ENCODE assay signal across 8 cellular contexts in genomic region chr11:1763796-1764661, GRCh38. TPM values are rescaled to one million over a fixed set of nuclear protein-coding genes. Genes with fewer than 3 reads are reported as not detected.
DNase-seq lines count a peak whose midpoint lies in the region; ATAC-seq, FAIRE-seq and TF ChIP-seq lines count a peak whose summit lies in the region.

TSS of gene CTSD (minus strand) at chr11:1763927. CDS start at chr11:1763859, 68 bp downstream.

- intact Hi-C loops in IMR-90 (cut with micrococcal nuclease): loop anchor here (2.0 kb wide), 1 partner anchor 69 kb away; no protein-coding TSS in a partner anchor

- H3K27me3 ChIP-seq in IMR-90 (ENCODE audit: control insufficient read depth, insufficient read depth, low read length) (no peaks in the 10 kb centered on the region), SJCRH30 (no peaks in the 10 kb centered on the region), foreskin keratinocyte (no peaks in the 10 kb centered on the region), neuronal stem cell (ENCODE audit: control insufficient read depth in 3 of 3, insufficient read depth in 3 of 3, low read depth in 1 of 3, low read length in 3 of 3) (peaks cover 0 to 5% (median 0%) of the 10 kb centered on the region in 3 experiments), subcutaneous abdominal adipose tissue (ENCODE audit: control insufficient read depth in 5 of 5, insufficient read depth in 4 of 5, low read length in 5 of 5) (no peaks in the 10 kb centered on the region)

- POLR2A ChIA-PET in IMR-90 (lab: Charles Lee; ENCODE audit: unreplicated experiment): interaction anchor here (0.6 kb wide), 1 partner anchor 42 kb away, joined by 4 read pairs; no protein-coding TSS in a partner anchor

- H4K91ac ChIP-seq in IMR-90 (ENCODE audit: insufficient read depth, low read depth, low read length) (peak within 1 kb of the TSS; percentile 17; the same call in 1 of the 2 replicates), neuronal stem cell (ENCODE audit: low read depth, low read length, poor library complexity) (no peak within 1 kb of the TSS)

- no peaks in the 10 kb centered on the region; the same call in 1 of the 2 replicates for H3K9me1 ChIP-seq in IMR-90 (ENCODE audit: insufficient read depth, low read length)

- ATAC-seq in GM21381 (IDR thresholded peaks at IDR 0.05; ENCODE audit: unreplicated experiment) (peak; percentile 74), IMR-90 (ENCODE audit: low read depth) (peak; percentile 96), foreskin keratinocyte (peak; percentile 70)

- no peak for FAIRE-seq in D721Med (lab: Jason Lieb, UNC)

- H3K4me1 ChIP-seq in IMR-90 (ENCODE audit: control insufficient read depth, insufficient read depth, low read length): peaks cover 23% of the 10 kb centered on the region
- H3K4me1 ChIP-seq in SJCRH30: peaks cover 16% of the 10 kb centered on the region; the same call in 1 of the 2 replicates
- peaks cover 5% of the 10 kb centered on the region for H3K4me1 ChIP-seq in foreskin keratinocyte
- peaks cover 6 to 7% of the 10 kb centered on the region in 2 donors for H3K4me1 ChIP-seq in neuronal stem cell (ENCODE audit: control insufficient read depth in 2 of 2, insufficient read depth in 1 of 2, low read depth in 1 of 2, low read length in 2 of 2)
- peaks cover 8 to 53% (median 49%) of the 10 kb centered on the region in 5 donors for H3K4me1 ChIP-seq in subcutaneous abdominal adipose tissue (ENCODE audit: control insufficient read depth in 5 of 5, insufficient read depth in 5 of 5, low read length in 5 of 5)

- H3K18ac ChIP-seq in IMR-90 (ENCODE audit: low read depth, low read length) (no peak within 1 kb of the TSS; the same call in 1 of the 2 replicates), neuronal stem cell (ENCODE audit: low read length) (peak within 1 kb of the TSS; percentile 97)

- H3K79me1 ChIP-seq in IMR-90 (ENCODE audit: low read depth in 1 of 2, low read length in 2 of 2): peaks cover 0 to 37% of the 10 kb centered on the region in 2 experiments; a peak in 2 of 4 replicates
- H3K79me1 ChIP-seq in neuronal stem cell (ENCODE audit: low read depth, low read length): peaks cover 14% of the 10 kb centered on the region

- CTCF ChIA-PET in IMR-90 (lab: Yijun Ruan, JAX): interaction anchor here (1.0 kb wide), 1 partner anchor 69 kb away, joined by 4 read pairs; no protein-coding TSS in a partner anchor

- H2AK9ac ChIP-seq in IMR-90 (replicated peaks; ENCODE audit: low read depth, low read length, poor library complexity): peak within 1 kb of the TSS; percentile 95

- no peak within 1 kb of the TSS for H3K56ac ChIP-seq in IMR-90 (ENCODE audit: extremely low read depth, insufficient read depth, low read length)

- H3K27ac ChIP-seq in IMR-90 (ENCODE audit: insufficient read depth, low read length) (peak within 1 kb of the TSS; percentile 85), SJCRH30 (peak within 1 kb of the TSS; percentile 31), foreskin keratinocyte (peak within 1 kb of the TSS; percentile 68), neuronal stem cell (replicated peaks; ENCODE audit: low read length) (peak within 1 kb of the TSS; percentile 3), subcutaneous abdominal adipose tissue (ENCODE audit: low read depth, low read length) (peak within 1 kb of the TSS; percentile 90)

- H4K5ac ChIP-seq in IMR-90 (ENCODE audit: low read depth, low read length): peak within 1 kb of the TSS; percentile 85

- H2BK20ac ChIP-seq in IMR-90 (ENCODE audit: low read depth, low read length): no peak within 1 kb of the TSS

- 1% methylated on average over 37 of the region's 85 CpGs; no CpG with 5 or more reads in 1 of the 2 experiments for WGBS in IMR-90 (ENCODE audit: extremely low coverage in 2 of 2, insufficient read length in 1 of 2), 2 experiments
- no CpG with 5 or more reads among the region's 85 CpGs for WGBS in neuronal stem cell (ENCODE audit: extremely low coverage in 2 of 2, insufficient read length in 2 of 2, insufficient replicate concordance in 1 of 2), 2 donors

- peaks cover 7% of the 10 kb centered on the region for H4K20me1 ChIP-seq in IMR-90 (ENCODE audit: insufficient read depth, low read length)

- TF ChIP-seq RAD21 in IMR-90 (IDR thresholded peaks at IDR 0.05; ENCODE audit: low read length): no peak

- no peak within 1 kb of the TSS for H2BK120ac ChIP-seq in IMR-90 (ENCODE audit: low read depth, low read length)
- H2BK120ac ChIP-seq in neuronal stem cell (ENCODE audit: low read depth, low read length): peak within 1 kb of the TSS; percentile 47

- H2BK15ac ChIP-seq in IMR-90 (ENCODE audit: low read depth, low read length): 0 out of 3 replicates have a peak within 1 kb of the TSS, but pooled peaks have one; percentile 9
- no peak within 1 kb of the TSS for H2BK15ac ChIP-seq in neuronal stem cell (ENCODE audit: low read length)

- H4K8ac ChIP-seq in IMR-90 (ENCODE audit: low read depth in 2 of 2, low read length in 2 of 2): peak within 1 kb of the TSS; percentile 77 to 92
- peak within 1 kb of the TSS; percentile 65 for H4K8ac ChIP-seq in neuronal stem cell (ENCODE audit: low read depth, low read length)

- H2AK5ac ChIP-seq in IMR-90 (ENCODE audit: low read depth, low read length) (peak within 1 kb of the TSS; percentile 85), neuronal stem cell (ENCODE audit: low read depth, low read length) (peak within 1 kb of the TSS; percentile 99)

- H3K14ac ChIP-seq in IMR-90 (replicated peaks; ENCODE audit: low read depth, low read length) (no peak within 1 kb of the TSS), neuronal stem cell (ENCODE audit: low read length) (peak within 1 kb of the TSS; percentile 90)

- H2BK12ac ChIP-seq in neuronal stem cell (ENCODE audit: low read length): peak within 1 kb of the TSS; percentile 84

- H2AFZ ChIP-seq in IMR-90 (replicated peaks; ENCODE audit: low read length, poor library complexity): peak within 1 kb of the TSS; percentile 97
- peak within 1 kb of the TSS; percentile 91 for H2AFZ ChIP-seq in neuronal stem cell (ENCODE audit: low read length)

- BruUV-seq in IMR-90 (replicated peaks; lab: Mats Ljungman, UMichigan): no TSS peak

- H3K9me3 ChIP-seq in IMR-90 (ENCODE audit: control insufficient read depth, insufficient read depth, low read length): no peaks in the 10 kb centered on the region
- H3K9me3 ChIP-seq in SJCRH30 (replicated peaks): no peaks in the 10 kb centered on the region
- no peaks in the 10 kb centered on the region for H3K9me3 ChIP-seq in neuronal stem cell (replicated peaks in 1 of 2; ENCODE audit: control insufficient read depth in 2 of 2, insufficient read depth in 1 of 2, low read depth in 1 of 2, low read length in 2 of 2)
- H3K9me3 ChIP-seq in subcutaneous abdominal adipose tissue (ENCODE audit: control insufficient read depth in 5 of 5, low read length in 5 of 5): no peaks in the 10 kb centered on the region

- H3K4me3 ChIP-seq in IMR-90 (ENCODE audit: insufficient read depth, low read depth, low read length): peak within 1 kb of the TSS; percentile 96
- H3K4me3 ChIP-seq in SJCRH30: peak within 1 kb of the TSS; percentile 91
- H3K4me3 ChIP-seq in neuronal stem cell (ENCODE audit: low read length in 2 of 2): peak within 1 kb of the TSS; percentile 87 to 98
- H3K4me3 ChIP-seq in subcutaneous abdominal adipose tissue (ENCODE audit: low read depth in 1 of 5, low read length in 5 of 5): peak within 1 kb of the TSS; percentile 67 to 78 (median 72)

- H2BK5ac ChIP-seq in IMR-90 (ENCODE audit: low read depth, low read length, poor library complexity, severe bottlenecking) (peak within 1 kb of the TSS; percentile 71), neuronal stem cell (ENCODE audit: low read length) (peak within 1 kb of the TSS; percentile 66)

- in situ Hi-C loops in IMR-90 (cut with MboI; ENCODE audit: low sequenced_read_pairs): no loop called here

- H3K4ac ChIP-seq in IMR-90 (ENCODE audit: low read depth, low read length) (peak within 1 kb of the TSS; percentile 82), neuronal stem cell (ENCODE audit: low read length) (no peak within 1 kb of the TSS)

- H3K36me3 ChIP-seq in IMR-90 (ENCODE audit: control insufficient read depth, insufficient read depth, low read length) (peaks cover 13% of the 10 kb centered on the region; the same call in 1 of the 2 replicates), SJCRH30 (no peaks in the 10 kb centered on the region; the same call in 1 of the 2 replicates), neuronal stem cell (replicated peaks in 1 of 2; ENCODE audit: control insufficient read depth in 2 of 2, insufficient read depth in 2 of 2, low read length in 2 of 2) (peaks cover 0 to 3% of the 10 kb centered on the region in 2 donors), subcutaneous abdominal adipose tissue (ENCODE audit: control insufficient read depth in 5 of 5, insufficient read depth in 5 of 5, low read length in 5 of 5) (peaks cover 0 to 16% (median 8%) of the 10 kb centered on the region in 5 donors)

- peak within 1 kb of the TSS; percentile 75 for H3K9ac ChIP-seq in IMR-90 (ENCODE audit: low read depth, low read length)
- peak within 1 kb of the TSS; percentile 98 for H3K9ac ChIP-seq in neuronal stem cell (ENCODE audit: low read depth, low read length, poor library complexity)
- peak within 1 kb of the TSS; percentile 56 to 88 (median 87) for H3K9ac ChIP-seq in subcutaneous abdominal adipose tissue (ENCODE audit: low read length in 5 of 5)

- TF ChIP-seq CTCF in D721Med (IDR thresholded peaks at IDR 0.05; ENCODE audit: insufficient read depth, missing control alignments) (no peak), IMR-90 (conservative IDR thresholded peaks at IDR 0.05; ENCODE audit: low read depth, low read length) (no peak), foreskin keratinocyte (conservative IDR thresholded peaks at IDR 0.05) (peak; percentile 32)

- H3K23ac ChIP-seq in IMR-90 (ENCODE audit: low read depth, low read length) (peak within 1 kb of the TSS; percentile 33; the same call in 1 of the 2 replicates), neuronal stem cell (ENCODE audit: low read depth, low read length, poor library complexity) (peak within 1 kb of the TSS; percentile 98)

- peak; percentile 88 for DNase-seq in D721Med (ENCODE audit: insufficient read length, low spot score)
- DNase-seq in IMR-90: peak; percentile 69
- DNase-seq in SJCRH30: peak; percentile 82 to 83
- DNase-seq in activated gamma-delta T cell treated with Interleukin-2 at 50 U/mL for 16 hours: peak; percentile 85
- DNase-seq in foreskin keratinocyte: peak in 1 of 2 donors; percentile 29
- DNase-seq in neuronal stem cell (ENCODE audit: low spot score): peak; percentile 84

- H3K4me2 ChIP-seq in IMR-90 (ENCODE audit: low read depth, low read length) (peak within 1 kb of the TSS; percentile 97), neuronal stem cell (ENCODE audit: insufficient read depth, low read length, poor library complexity, severe bottlenecking) (peak within 1 kb of the TSS; percentile 94)

- TF ChIP-seq POLR2A in IMR-90 (IDR thresholded peaks at IDR 0.05; ENCODE audit: low read depth, low read length): no peak

- dilution Hi-C loops in IMR-90 (cut with HindIII; ENCODE audit: low sequenced_read_pairs, unreplicated experiment): no loop called here

RNA-seq across cellular contexts. Expression of gene CTSD, which starts in this region (rescaled TPM):
- total RNA-seq in IMR-90 (2012; rRNA removed) (38.3 and 39.8 TPM in 2 replicates), foreskin keratinocyte (116 and 154 TPM in 2 replicates)
- polyA plus RNA-seq in IMR-90 (2012; rRNA removed) (151 and 166 TPM in 2 replicates), foreskin keratinocyte (185 and 260 TPM in 2 replicates)
- 140 and 321 TPM in 2 replicates for polyA plus RNA-seq in IMR-90 (2012; cell fraction: cytosol; rRNA removed)
- 89.3 and 187 TPM in 2 replicates for polyA plus RNA-seq in IMR-90 (2012; cell fraction: nucleus; rRNA removed; ENCODE audit: low replicate concordance)
- total RNA-seq in SJCRH30 (2014; rRNA removed; shearing (Covaris generic)): 70.2 and 71.4 TPM in 2 replicates
- polyA plus RNA-seq in neuronal stem cell (2013, experiment 1 of 2): 48.8 TPM
- 46.1 TPM for polyA plus RNA-seq in neuronal stem cell (2013, experiment 2 of 2)

Comparison
In these comparisons a context has a peak if more than half of its experiments do, and no peak if none do; other contexts are left out.
1. H3K27ac ChIP-seq: peak in every context shown above with its lines; median percentile 90 in subcutaneous abdominal adipose tissue; 85 in IMR-90; 68 in foreskin keratinocyte; 31 in SJCRH30; 3 in neuronal stem cell.